8 cellular contexts compared by ENCODE assay signal in the genomic region with DNA sequence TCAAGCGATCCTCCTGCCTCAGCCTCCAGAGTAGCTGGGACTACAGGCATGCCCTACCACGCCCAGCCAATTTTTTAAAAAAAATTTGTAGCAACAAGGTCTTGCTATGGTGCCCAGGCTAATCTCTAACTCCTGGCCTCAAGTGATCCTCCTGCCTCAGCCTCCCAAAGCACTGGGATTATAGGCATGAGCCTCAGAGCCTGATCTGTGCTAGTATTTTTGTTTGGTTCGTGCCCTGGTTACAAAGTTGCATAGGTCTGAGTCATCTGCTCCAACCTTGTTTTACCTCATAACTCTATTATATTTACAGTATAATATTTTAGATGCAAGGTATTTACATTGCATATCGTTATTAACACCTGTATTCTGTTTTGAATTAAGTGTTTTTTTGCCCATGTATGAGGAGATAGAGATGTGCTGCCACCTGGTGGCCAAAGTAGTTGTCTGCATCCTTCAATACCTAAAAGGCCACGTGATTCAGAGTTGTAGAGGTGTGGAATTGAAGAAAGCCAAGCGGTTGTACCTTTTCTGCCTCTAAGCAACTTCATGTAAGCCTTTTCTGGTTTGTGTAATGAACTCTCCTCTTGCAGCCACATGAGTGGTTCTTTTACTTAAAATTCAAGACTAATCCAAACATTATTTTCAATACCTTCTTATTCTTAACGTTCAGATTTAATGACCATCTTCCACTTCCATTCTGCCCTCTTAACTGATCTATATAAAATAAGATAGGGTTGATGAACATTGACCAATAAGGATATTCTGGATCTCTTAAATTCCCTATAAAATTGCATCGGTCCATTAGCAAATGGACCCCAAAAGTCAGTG. TPM values are rescaled to one million over a fixed set of nuclear protein-coding genes. Genes with fewer than 3 reads are reported as not detected.
DNase-seq lines count a peak whose midpoint lies in the region; ATAC-seq and TF ChIP-seq lines count a peak whose summit lies in the region.

No MANE protein-coding gene starts in this region.

- no peaks in the 10 kb centered on the region for H3F3A ChIP-seq in smooth muscle cell (ENCODE audit: low read depth)

- in situ Hi-C loops in G401 (cut with HindIII; ENCODE audit: low sequenced_read_pairs) = no loop called here

- H3K27me3 ChIP-seq in smooth muscle cell (ENCODE audit: low read depth) = no peaks in the 10 kb centered on the region

- no peaks in the 10 kb centered on the region for H3K36me3 ChIP-seq in smooth muscle cell (ENCODE audit: low read depth)

- ATAC-seq in HG02610 (IDR thresholded peaks at IDR 0.05; ENCODE audit: unreplicated experiment) (peak; percentile 72), GM21381 (IDR thresholded peaks at IDR 0.05; ENCODE audit: unreplicated experiment) (no peak)

- H3K27me3 Mint-ChIP-seq in T-helper 2 cell treated with Interferon-gamma antibody and Interleukin-4, amounts not matched to agents 5 μg/mL and 100 μg/mL, for 36 hours (ENCODE audit: low read depth) = no peaks in the 10 kb centered on the region

- H3K27ac ChIP-seq in smooth muscle cell (ENCODE audit: low read depth) = no peak overlapping the region

- H3K4me3 ChIP-seq in smooth muscle cell = no peak overlapping the region

- 67% methylated on average over 8 of the region's 8 CpGs for WGBS in smooth muscle cell (ENCODE audit: low lambda C conversion rate)

- no peak overlapping the region for H2AFZ ChIP-seq in smooth muscle cell (ENCODE audit: low read depth)

- no peak overlapping the region for H3K4me3 Mint-ChIP-seq in T-helper 2 cell treated with Interferon-gamma antibody and Interleukin-4, amounts not matched to agents 5 μg/mL and 100 μg/mL, for 36 hours

- H4K20me1 ChIP-seq in smooth muscle cell (ENCODE audit: low read depth) = no peaks in the 10 kb centered on the region

- H3K4me2 ChIP-seq in smooth muscle cell = no peak overlapping the region

- H3K79me2 ChIP-seq in smooth muscle cell (ENCODE audit: low read depth) = no peaks in the 10 kb centered on the region

- no peak overlapping the region for H3K9ac ChIP-seq in smooth muscle cell (ENCODE audit: low read depth)

- peaks cover 58% of the 10 kb centered on the region for H3K36me3 Mint-ChIP-seq in T-helper 2 cell treated with Interferon-gamma antibody and Interleukin-4, amounts not matched to agents 5 μg/mL and 100 μg/mL, for 36 hours (ENCODE audit: low read depth)

- peak; percentile 84 for DNase-seq in G401 (ENCODE audit: low spot score)
- peak; percentile 84 for DNase-seq in NCI-H146 (lab: John Stamatoyannopoulos, UW)
- peak; percentile 53 for DNase-seq in T-helper 2 cell treated with Interferon-gamma antibody and Interleukin-4, amounts not matched to agents 5 μg/mL and 100 μg/mL, for 36 hours (ENCODE audit: low spot score)
- peak in 37 of 56 donors; percentile 2 to 79 (median 25) for DNase-seq in amygdala (lab: John Stamatoyannopoulos, UW)
- peak; percentile 11 for DNase-seq in hepatic stellate cell (ENCODE audit: low spot score)
- DNase-seq in smooth muscle cell (lab: John Stamatoyannopoulos, UW; ENCODE audit: unreplicated experiment) = peak; percentile 0

- H3K9me3 ChIP-seq in smooth muscle cell (replicated peaks; ENCODE audit: low read depth) = no peaks in the 10 kb centered on the region

- H3K27ac Mint-ChIP-seq in T-helper 2 cell treated with Interferon-gamma antibody and Interleukin-4, amounts not matched to agents 5 μg/mL and 100 μg/mL, for 36 hours = no peak overlapping the region

- peaks cover 12% of the 10 kb centered on the region for H3K4me1 Mint-ChIP-seq in T-helper 2 cell treated with Interferon-gamma antibody and Interleukin-4, amounts not matched to agents 5 μg/mL and 100 μg/mL, for 36 hours (ENCODE audit: low read depth)

- H3K4me1 ChIP-seq in smooth muscle cell (ENCODE audit: low read depth) = no peaks in the 10 kb centered on the region

- no peaks in the 10 kb centered on the region for H3K9me3 Mint-ChIP-seq in T-helper 2 cell treated with Interferon-gamma antibody and Interleukin-4, amounts not matched to agents 5 μg/mL and 100 μg/mL, for 36 hours

- peak; percentile 95 for TF ChIP-seq CTCF in smooth muscle cell (IDR thresholded peaks at IDR 0.05; ENCODE audit: borderline replicate concordance, insufficient read depth, poor library complexity, severe bottlenecking)

RNA-seq across cellular contexts. Expression of gene CABYR, which starts 19.9 kb away (rescaled TPM):
- total RNA-seq in G401 (2014; rRNA removed; shearing (Covaris generic)) = 0.41 TPM in 1 of 2 replicates, not detected in the other
- total RNA-seq in smooth muscle cell = 4.0 and 5.1 TPM in 2 replicates
- polyA plus RNA-seq in smooth muscle cell = 7.0 and 9.9 TPM in 2 replicates

Comparison
In these comparisons a context has a peak if more than half of its experiments do, and no peak if none do; other contexts are left out.
1. DNase-seq: peak in every context shown above with its lines; median percentile 84 in G401; 84 in NCI-H146; 53 in T-helper 2 cell treated with Interferon-gamma antibody and Interleukin-4, amounts not matched to agents 5 μg/mL and 100 μg/mL, for 36 hours; 25 in amygdala; 11 in hepatic stellate cell; 0 in smooth muscle cell.